In genomic region chr16:23452221-23452571, GRCh38 we compare ENCODE assay signal across 8 cellular contexts. TPM values are rescaled to one million over a fixed set of nuclear protein-coding genes. Genes with fewer than 3 reads are reported as not detected.
DNase-seq lines count a peak whose midpoint lies in the region; ATAC-seq and TF ChIP-seq lines count a peak whose summit lies in the region.

No MANE protein-coding gene starts in this region.

- H2AFZ ChIP-seq in H9 (ENCODE audit: low read length) = no peak overlapping the region

- H3K79me1 ChIP-seq in H9 (ENCODE audit: insufficient read depth, low read depth, low read length, poor library complexity, severe bottlenecking) = no peaks in the 10 kb centered on the region

- H2BK5ac ChIP-seq in H9 (ENCODE audit: insufficient read length, low read length) = no peak overlapping the region

- no peak overlapping the region for H2BK15ac ChIP-seq in H9 (ENCODE audit: low read depth, low read length)

- H3T11ph ChIP-seq in H9 (ENCODE audit: low read length) = no peak overlapping the region

- H2BK120ac ChIP-seq in H9 (ENCODE audit: low read depth, low read length, poor library complexity, severe bottlenecking) = no peak overlapping the region

- no peak overlapping the region for H3K56ac ChIP-seq in H9 (ENCODE audit: insufficient read length, low read depth, low read length)

- peaks cover 0 to 8% (median 0%) of the 10 kb centered on the region in 3 experiments; a peak in 1 of 7 replicates for H3K36me3 Mint-ChIP-seq in H9 (ENCODE audit: insufficient read depth in 1 of 3, low read depth in 3 of 3)

- WGBS in H9 (ENCODE audit: extremely low coverage, insufficient read length, low lambda C conversion rate) = no CpG with 5 or more reads among the region's 10 CpGs

- H4K8ac ChIP-seq in H9 (replicated peaks; ENCODE audit: insufficient read length, low read depth, low read length) = no peak overlapping the region

- no peak overlapping the region for H3K14ac ChIP-seq in H9 (ENCODE audit: insufficient read depth, low read length)

- H3K4me3 ChIP-seq in WI38 (ENCODE audit: low read depth, low read length) = peak overlapping the region; percentile 89
- H3K4me3 ChIP-seq in left ventricle myocardium inferior = peak overlapping the region; percentile 80
- H3K4me3 ChIP-seq in skeletal muscle tissue (ENCODE audit: low read length in 3 of 3) = peak overlapping the region; percentile 96 to 100 (median 98)

- no peak overlapping the region for H4K91ac ChIP-seq in H9 (ENCODE audit: insufficient read length, low read depth, low read length)

- H2BK12ac ChIP-seq in H9 (ENCODE audit: insufficient read length, low read depth, low read length) = no peak overlapping the region

- TF ChIP-seq CTCF in H9 (conservative IDR thresholded peaks at IDR 0.05) (no peak), WI38 (IDR thresholded peaks at IDR 0.05; ENCODE audit: low read depth, low read length) (no peak), left ventricle myocardium inferior (IDR thresholded peaks at IDR 0.05; ENCODE audit: borderline replicate concordance) (no peak)

- intact Hi-C loops in left ventricle myocardium inferior (cut with micrococcal nuclease) = loop anchor here (10.0 kb wide), 1 partner anchor 63 kb away; the partner anchor contains the start of gene GGA2

- H3K9ac ChIP-seq in H9 (ENCODE audit: extremely low read depth, insufficient read length, low read length) (no peak overlapping the region), skeletal muscle tissue (ENCODE audit: low read depth in 1 of 3, low read length in 3 of 3) (peak overlapping the region; percentile 93 to 96 (median 93))

- H3K18ac ChIP-seq in H9 (ENCODE audit: insufficient read length, low read depth, low read length) = no peak overlapping the region

- H3K27me3 ChIP-seq in H9 (ENCODE audit: insufficient read depth, low read length) (no peaks in the 10 kb centered on the region), left ventricle myocardium inferior (ENCODE audit: low read depth) (no peaks in the 10 kb centered on the region), skeletal muscle tissue (ENCODE audit: control insufficient read depth in 3 of 3, insufficient read depth in 3 of 3, low read length in 3 of 3) (no peaks in the 10 kb centered on the region)

- no peak overlapping the region for H3K23ac ChIP-seq in H9 (ENCODE audit: insufficient read length, low read depth, low read length)

- no peaks in the 10 kb centered on the region for H3K27me3 Mint-ChIP-seq in H9 (ENCODE audit: low read depth)

- no peak overlapping the region for H2BK20ac ChIP-seq in H9 (ENCODE audit: low read depth, low read length, poor library complexity, severe bottlenecking)

- H3K27ac Mint-ChIP-seq in H9 = peak overlapping the region; percentile 46 to 97 (median 94); a peak in 6 of 7 replicates

- H4K5ac ChIP-seq in H9 (ENCODE audit: insufficient read length, low read depth, low read length) = no peak overlapping the region

- H3K79me2 ChIP-seq in H9 (ENCODE audit: insufficient read depth, low read length) = no peaks in the 10 kb centered on the region

- peaks cover 7% of the 10 kb centered on the region for H3K23me2 ChIP-seq in H9 (ENCODE audit: insufficient read length, low read depth, low read length, poor library complexity, severe bottlenecking)

- peaks cover 10 to 11% of the 10 kb centered on the region in 2 experiments for H3K4me1 Mint-ChIP-seq in H9

- H3K4ac ChIP-seq in H9 (ENCODE audit: low read depth, low read length) = no peak overlapping the region

- no peaks in the 10 kb centered on the region for H3K9me3 ChIP-seq in H9 (ENCODE audit: control insufficient read depth, low read depth, low read length)
- H3K9me3 ChIP-seq in left ventricle myocardium inferior (replicated peaks) = no peaks in the 10 kb centered on the region
- H3K9me3 ChIP-seq in skeletal muscle tissue (ENCODE audit: control insufficient read depth in 3 of 3, low read length in 3 of 3) = no peaks in the 10 kb centered on the region

- H2AK5ac ChIP-seq in H9 (ENCODE audit: insufficient read length, low read length) = no peak overlapping the region

- DNase-seq in H9 (no peak), left ventricle myocardium inferior (no peak), Ammon's horn (ENCODE audit: low spot score) (no peak), ecto neural progenitor cell (ENCODE audit: low spot score) (no peak)
- DNase-seq in stimulated activated naive CD4-positive, alpha-beta T cell (lab: John Stamatoyannopoulos, UW) = no peak

- no peak for ATAC-seq in HG03565 (IDR thresholded peaks at IDR 0.05; ENCODE audit: unreplicated experiment)

- H3K9me3 Mint-ChIP-seq in H9 = no peaks in the 10 kb centered on the region; a peak in 1 of 5 replicates

- H3K27ac ChIP-seq in H9 (ENCODE audit: insufficient read length, low read depth, low read length) (no peak overlapping the region), left ventricle myocardium inferior (replicated peaks) (peak overlapping the region; percentile 88), skeletal muscle tissue (ENCODE audit: low read depth, low read length) (peak overlapping the region; percentile 76)

- H3K4me2 ChIP-seq in H9 (ENCODE audit: insufficient read depth, insufficient read length, low read length) = peak overlapping the region; percentile 90

- no peaks in the 10 kb centered on the region for H3K4me1 ChIP-seq in H9 (ENCODE audit: insufficient read depth, low read length)
- H3K4me1 ChIP-seq in left ventricle myocardium inferior = peaks cover 37% of the 10 kb centered on the region
- H3K4me1 ChIP-seq in skeletal muscle tissue (ENCODE audit: control insufficient read depth in 3 of 3, insufficient read depth in 3 of 3, low read length in 3 of 3) = peaks cover 5 to 17% (median 12%) of the 10 kb centered on the region in 3 donors

- no peaks in the 10 kb centered on the region for H4K20me1 ChIP-seq in H9 (ENCODE audit: control insufficient read depth, insufficient read depth, insufficient read length)

- H3K36me3 ChIP-seq in left ventricle myocardium inferior = no peaks in the 10 kb centered on the region
- H3K36me3 ChIP-seq in skeletal muscle tissue (ENCODE audit: control insufficient read depth in 3 of 3, insufficient read depth in 3 of 3, low read length in 3 of 3) = no peaks in the 10 kb centered on the region

- peak overlapping the region; percentile 73 to 89 for H3K4me3 Mint-ChIP-seq in H9

RNA-seq across cellular contexts. Expression of gene COG7, which starts 0.8 kb away (rescaled TPM):
- total RNA-seq in H9 (2021) (17.5 and 17.9 TPM in 2 replicates), left ventricle myocardium inferior (11.7 TPM), skeletal muscle tissue (12.5 TPM)

RNA-seq across cellular contexts. Expression of gene GGA2, which starts 58.1 kb away (rescaled TPM):
- 143 TPM in 2 replicates for total RNA-seq in H9 (2021)
- 59.4 TPM for total RNA-seq in left ventricle myocardium inferior
- total RNA-seq in skeletal muscle tissue = 31.8 TPM
